ENCODE assay signal across 8 cellular contexts in genomic region chr17:51260960-51261958, GRCh38. TPM values are rescaled to one million over a fixed set of nuclear protein-coding genes. Genes with fewer than 3 reads are reported as not detected.
DNase-seq lines count a peak whose midpoint lies in the region; ATAC-seq and TF ChIP-seq lines count a peak whose summit lies in the region.

No MANE protein-coding gene starts in this region.

- no peaks in the 10 kb centered on the region for H3K9me3 Mint-ChIP-seq in CD4-positive, alpha-beta memory T cell
- no peaks in the 10 kb centered on the region for H3K9me3 Mint-ChIP-seq in natural killer cell treated with Interleukin-12 subunit alpha and Interleukin-12 subunit beta and Interleukin-15 and Interleukin-18, amount 100 ng/mL, for 72 hours
- no peaks in the 10 kb centered on the region for H3K9me3 Mint-ChIP-seq in stimulated activated naive CD8-positive, alpha-beta T cell treated with anti-CD3 and anti-CD28 coated beads, Interleukin-15, amount 100 ng/mL, for 72 hours

- peaks cover 40 to 76% (median 57%) of the 10 kb centered on the region in 4 donors for H3K4me1 Mint-ChIP-seq in CD4-positive, alpha-beta memory T cell
- H3K4me1 Mint-ChIP-seq in natural killer cell treated with Interleukin-12 subunit alpha and Interleukin-12 subunit beta and Interleukin-15 and Interleukin-18, amount 100 ng/mL, for 72 hours (ENCODE audit: low read depth in 2 of 2), result peaks cover 28 to 60% of the 10 kb centered on the region in 2 donors
- H3K4me1 Mint-ChIP-seq in stimulated activated naive CD8-positive, alpha-beta T cell treated with anti-CD3 and anti-CD28 coated beads, Interleukin-15, amount 100 ng/mL, for 72 hours, result peaks cover 68% of the 10 kb centered on the region

- POLR2A ChIA-PET in CD4-positive, alpha-beta memory T cell (lab: Charles Lee; ENCODE audit: partially characterized antibody), result interaction anchor here (0.6 to 2.3 kb wide), 10 partner anchors 8 to 395 kb away, joined by 3 to 12 read pairs (median 6); partner anchors contain the start of genes NME1, NME2, SPAG9 and TOB1

- peak; percentile 47 for ATAC-seq in GM19438 (IDR thresholded peaks at IDR 0.05; ENCODE audit: low read depth, unreplicated experiment)
- peak; percentile 56 for ATAC-seq in HG03520 (IDR thresholded peaks at IDR 0.05; ENCODE audit: unreplicated experiment)
- peak; percentile 78 to 84 for ATAC-seq in natural killer cell treated with Interleukin-12 subunit alpha and Interleukin-12 subunit beta and Interleukin-15 and Interleukin-18, amount 100 ng/mL, for 72 hours
- ATAC-seq in stimulated activated naive CD8-positive, alpha-beta T cell treated with anti-CD3 and anti-CD28 coated beads, Interleukin-15, amount 100 ng/mL, for 72 hours, result peak; percentile 64

- TF ChIP-seq CTCF in OCI-LY1 (IDR thresholded peaks at IDR 0.05; ENCODE audit: low read length), result no peak

- peaks cover 67% of the 10 kb centered on the region for H3K79me2 ChIP-seq in OCI-LY1 (ENCODE audit: insufficient read depth, low read length)

- peak overlapping the region; percentile 57 to 96 (median 94) for H3K27ac Mint-ChIP-seq in CD4-positive, alpha-beta memory T cell
- H3K27ac Mint-ChIP-seq in natural killer cell treated with Interleukin-12 subunit alpha and Interleukin-12 subunit beta and Interleukin-15 and Interleukin-18, amount 100 ng/mL, for 72 hours, result peak overlapping the region; percentile 76 to 93
- H3K27ac Mint-ChIP-seq in stimulated activated naive CD8-positive, alpha-beta T cell treated with anti-CD3 and anti-CD28 coated beads, Interleukin-15, amount 100 ng/mL, for 72 hours, result peak overlapping the region; percentile 14 to 81

- CTCF ChIA-PET in CD4-positive, alpha-beta memory T cell (lab: Charles Lee; ENCODE audit: partially characterized antibody), result interaction anchor here (1.3 kb wide), 1 partner anchor 108 kb away, joined by 3 read pairs; the partner anchor contains the start of gene NME1

- H3K4me3 Mint-ChIP-seq in CD4-positive, alpha-beta memory T cell, result peak overlapping the region; percentile 90 to 97 (median 96)
- H3K4me3 Mint-ChIP-seq in natural killer cell treated with Interleukin-12 subunit alpha and Interleukin-12 subunit beta and Interleukin-15 and Interleukin-18, amount 100 ng/mL, for 72 hours, result peak overlapping the region; percentile 89
- peak overlapping the region; percentile 80 to 85 for H3K4me3 Mint-ChIP-seq in stimulated activated naive CD8-positive, alpha-beta T cell treated with anti-CD3 and anti-CD28 coated beads, Interleukin-15, amount 100 ng/mL, for 72 hours

- peak overlapping the region; percentile 90 for H3K9ac ChIP-seq in OCI-LY1 (ENCODE audit: low read length)

- no peaks in the 10 kb centered on the region for H3K9me3 ChIP-seq in CD4-positive, alpha-beta memory T cell (ENCODE audit: control insufficient read depth in 1 of 2, low read length in 2 of 2)
- H3K9me3 ChIP-seq in OCI-LY1 (ENCODE audit: low read length), result no peaks in the 10 kb centered on the region

- H3K4me2 ChIP-seq in OCI-LY1 (ENCODE audit: low read length), result peak overlapping the region; percentile 91

- H3K9me2 ChIP-seq in OCI-LY1 (ENCODE audit: low read depth, low read length), result no peaks in the 10 kb centered on the region

- peaks cover 65% of the 10 kb centered on the region for H3K4me1 ChIP-seq in CD4-positive, alpha-beta memory T cell (ENCODE audit: insufficient read depth, low read length)
- peaks cover 50% of the 10 kb centered on the region for H3K4me1 ChIP-seq in OCI-LY1 (ENCODE audit: insufficient read depth, low read length, severe bottlenecking)

- no peaks in the 10 kb centered on the region for H4K20me1 ChIP-seq in OCI-LY1 (ENCODE audit: insufficient read depth, low read length)

- H3F3A ChIP-seq in OCI-LY1 (ENCODE audit: insufficient read depth, low read length), result no peaks in the 10 kb centered on the region

- peak in 3 of 5 donors; percentile 81 to 84 (median 82) for DNase-seq in CD4-positive, alpha-beta memory T cell
- DNase-seq in activated T-helper 1 cell treated with Interleukin-2 at 50 U/mL for 16 hours (ENCODE audit: low read depth), result peak; percentile 73
- DNase-seq in fibroblast of peridontal ligament (ENCODE audit: extremely low read depth), result peak; percentile 18
- DNase-seq in natural killer cell treated with Interleukin-12 subunit alpha and Interleukin-12 subunit beta and Interleukin-15 and Interleukin-18, amount 100 ng/mL, for 72 hours (ENCODE audit: low spot score), result peak; percentile 85
- peak; percentile 79 to 80 for DNase-seq in stimulated activated naive CD8-positive, alpha-beta T cell treated with anti-CD3 and anti-CD28 coated beads, Interleukin-15, amount 100 ng/mL, for 72 hours

- intact Hi-C loops in CD4-positive, alpha-beta memory T cell (cut with micrococcal nuclease), result loop anchor here (1.0 to 5.0 kb wide), 6 partner anchors 94 to 479 kb away; partner anchors contain the start of genes NME1, NME2 and TOB1

- H3K4me3 ChIP-seq in CD4-positive, alpha-beta memory T cell (ENCODE audit: low read length in 2 of 2), result peak overlapping the region; percentile 71 to 74
- peak overlapping the region; percentile 77 for H3K4me3 ChIP-seq in OCI-LY1 (ENCODE audit: low read depth, low read length, poor library complexity, severe bottlenecking)

- H3K27me3 ChIP-seq in CD4-positive, alpha-beta memory T cell (ENCODE audit: insufficient read depth, low read length), result no peaks in the 10 kb centered on the region
- H3K27me3 ChIP-seq in OCI-LY1 (ENCODE audit: insufficient read depth, low read length), result no peaks in the 10 kb centered on the region

- no peaks in the 10 kb centered on the region for H3K27me3 Mint-ChIP-seq in CD4-positive, alpha-beta memory T cell
- H3K27me3 Mint-ChIP-seq in natural killer cell treated with Interleukin-12 subunit alpha and Interleukin-12 subunit beta and Interleukin-15 and Interleukin-18, amount 100 ng/mL, for 72 hours, result no peaks in the 10 kb centered on the region
- H3K27me3 Mint-ChIP-seq in stimulated activated naive CD8-positive, alpha-beta T cell treated with anti-CD3 and anti-CD28 coated beads, Interleukin-15, amount 100 ng/mL, for 72 hours, result no peaks in the 10 kb centered on the region

- peaks cover 18 to 51% of the 10 kb centered on the region in 2 donors for H3K36me3 Mint-ChIP-seq in CD4-positive, alpha-beta memory T cell
- H3K36me3 Mint-ChIP-seq in natural killer cell treated with Interleukin-12 subunit alpha and Interleukin-12 subunit beta and Interleukin-15 and Interleukin-18, amount 100 ng/mL, for 72 hours, result peaks cover 24% of the 10 kb centered on the region

- peak overlapping the region; percentile 97 for H3K27ac ChIP-seq in CD4-positive, alpha-beta memory T cell (ENCODE audit: low read depth, low read length)
- peak overlapping the region; percentile 44 for H3K27ac ChIP-seq in OCI-LY1 (ENCODE audit: low read depth, low read length, poor library complexity, severe bottlenecking)

- H3K36me3 ChIP-seq in CD4-positive, alpha-beta memory T cell (ENCODE audit: insufficient read depth, low read length), result peaks cover 21% of the 10 kb centered on the region
- H3K36me3 ChIP-seq in OCI-LY1 (ENCODE audit: insufficient read depth, low read length), result peaks cover 44% of the 10 kb centered on the region

- H2AFZ ChIP-seq in OCI-LY1 (ENCODE audit: low read length), result no peak overlapping the region

RNA-seq across cellular contexts. Expression of gene UTP18, which starts 0.9 kb away (rescaled TPM):
- total RNA-seq in CD4-positive, alpha-beta memory T cell, result 10 to 100 TPM; 44.0 to 44.1 TPM
- polyA plus RNA-seq in CD4-positive, alpha-beta memory T cell, result 10 to 100 TPM; 48.3 to 54.9 TPM
- 10 to 100 TPM; 32.3 to 50.8 TPM for total RNA-seq in natural killer cell treated with Interleukin-12 subunit alpha and Interleukin-12 subunit beta and Interleukin-15 and Interleukin-18, amount 100 ng/mL, for 72 hours

RNA-seq across cellular contexts. Expression of gene MBTD1, which starts 1.4 kb away (rescaled TPM):
- total RNA-seq in CD4-positive, alpha-beta memory T cell, result 10 to 100 TPM; 29.3 to 30.0 TPM
- 1 to 10 TPM; 3.6 to 5.5 TPM for polyA plus RNA-seq in CD4-positive, alpha-beta memory T cell
- total RNA-seq in natural killer cell treated with Interleukin-12 subunit alpha and Interleukin-12 subunit beta and Interleukin-15 and Interleukin-18, amount 100 ng/mL, for 72 hours, result 10 to 100 TPM; 10.4 to 14.6 TPM

Comparison
In these comparisons a context has a peak if more than half of its experiments do, and no peak if none do; other contexts are left out.
1. Peak in every context shown above with its lines: DNase-seq, ATAC-seq, H3K4me3 ChIP-seq and H3K27ac ChIP-seq.
2. DNase-seq: peak in every context shown above with its lines; median percentile 85 in natural killer cell treated with Interleukin-12 subunit alpha and Interleukin-12 subunit beta and Interleukin-15 and Interleukin-18, amount 100 ng/mL, for 72 hours; 82 in CD4-positive, alpha-beta memory T cell; 80 in stimulated activated naive CD8-positive, alpha-beta T cell treated with anti-CD3 and anti-CD28 coated beads, Interleukin-15, amount 100 ng/mL, for 72 hours; 73 in activated T-helper 1 cell treated with Interleukin-2 at 50 U/mL for 16 hours; 18 in fibroblast of peridontal ligament.